Comparison of ENCODE assay signal across 9 cellular contexts in the genomic region with DNA sequence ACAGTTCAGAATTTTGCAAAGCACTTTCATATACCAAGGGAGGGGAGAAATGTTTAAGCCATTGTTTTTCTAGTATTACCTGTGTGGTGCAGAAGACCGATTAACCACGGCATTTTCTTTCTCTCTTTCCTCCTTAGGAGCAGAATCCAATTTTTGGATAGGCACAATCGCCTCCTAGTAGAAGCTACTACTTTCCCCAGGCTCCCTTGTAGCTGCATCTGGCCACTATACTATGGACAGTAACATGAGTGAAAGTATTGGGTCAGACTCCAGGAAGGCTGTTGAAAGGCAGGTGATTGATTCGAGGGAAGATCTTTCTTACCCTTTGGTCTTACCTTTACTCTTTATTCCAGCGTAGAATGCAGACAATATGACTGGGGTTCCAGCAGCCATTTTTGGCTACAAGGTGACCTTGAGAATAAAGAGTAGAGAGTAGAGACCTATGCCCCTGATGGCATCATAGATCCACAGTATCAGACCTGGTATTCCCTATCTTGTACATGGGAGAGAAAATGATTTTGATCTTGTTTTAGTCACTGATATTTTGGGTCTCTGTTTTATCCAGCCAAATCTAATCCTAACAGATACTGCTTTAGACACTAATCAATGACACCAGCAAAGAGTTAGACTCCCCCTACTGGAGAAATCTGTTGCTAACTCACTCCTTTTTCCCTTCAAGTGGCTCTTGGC.
DNase-seq lines count a peak whose midpoint lies in the region; TF ChIP-seq lines count a peak whose summit lies in the region.
"Had no signal": no experiment of that assay in that cellular context is flagged by ENCODE, and none has a peak within 500 bp of the region (broad histone marks: within the 10 kb centered on the region; RNA-seq: fewer than 3 reads in every experiment).

No MANE protein-coding gene starts in this region.

- peaks cover 6% of the 10 kb centered on the region for H3K4me1 Mint-ChIP-seq in type B pancreatic cell (ENCODE audit: unreplicated experiment)

- peak; percentile 9 for DNase-seq in NCI-H2196 (lab: John Stamatoyannopoulos, UW; ENCODE audit: unreplicated experiment)
- no peak for DNase-seq in NCI-H2196 treated with DMSO at 0.1 percent for 48 hours (lab: John Stamatoyannopoulos, UW; ENCODE audit: unreplicated experiment)
- peak; percentile 40 for DNase-seq in HCEC 1CT
- DNase-seq in NCI-H2107 (lab: John Stamatoyannopoulos, UW): peak; percentile 14
- DNase-seq in amniotic epithelial cell (ENCODE audit: low read depth): peak; percentile 52
- peak; percentile 14 for DNase-seq in kidney epithelial cell (ENCODE audit: low read depth)
- no peak for DNase-seq in type B pancreatic cell (ENCODE audit: extremely low spot score, unreplicated experiment)
- no peak for DNase-seq in activated effector memory CD4-positive, alpha-beta T cell treated with anti-CD3 and anti-CD28 coated beads, Interleukin-2, amount 50 U/mL, for 16 hours

- no peak overlapping the region for H3K4me3 Mint-ChIP-seq in type B pancreatic cell
- H3K4me3 Mint-ChIP-seq: activated naive CD8-positive, alpha-beta T cell had no signal

- H3K4me3 ChIP-seq in kidney epithelial cell (ENCODE audit: low read depth, low read length): no peak overlapping the region

- no peaks in the 10 kb centered on the region for H3K27me3 ChIP-seq in kidney epithelial cell (ENCODE audit: control insufficient read depth, insufficient read depth, low read length)

- no peaks in the 10 kb centered on the region for H3K9me3 Mint-ChIP-seq in type B pancreatic cell

- no peaks in the 10 kb centered on the region for H3K36me3 Mint-ChIP-seq in type B pancreatic cell
- H3K36me3 Mint-ChIP-seq: activated naive CD8-positive, alpha-beta T cell had no signal

- H3K27ac Mint-ChIP-seq in type B pancreatic cell: no peak overlapping the region
- H3K27ac Mint-ChIP-seq: activated naive CD8-positive, alpha-beta T cell had no signal

- no peaks in the 10 kb centered on the region for H3K36me3 ChIP-seq in kidney epithelial cell (ENCODE audit: control insufficient read depth, insufficient read depth, low read length)

- TF ChIP-seq CTCF in kidney epithelial cell (IDR thresholded peaks at IDR 0.05; ENCODE audit: insufficient read depth, low read length, poor library complexity, severe bottlenecking) (peak; percentile 76), type B pancreatic cell (conservative IDR thresholded peaks at IDR 0.05) (peak; percentile 87)

- H3K27me3 Mint-ChIP-seq in type B pancreatic cell: no peaks in the 10 kb centered on the region
- H3K27me3 Mint-ChIP-seq: activated naive CD8-positive, alpha-beta T cell had no signal

Comparison
In these comparisons a context has a peak if more than half of its experiments do, and no peak if none do; other contexts are left out.
1. DNase-seq: peak in NCI-H2196 (single experiment), HCEC 1CT (single experiment), NCI-H2107 (single experiment), amniotic epithelial cell (single experiment) and kidney epithelial cell (single experiment); none in NCI-H2196 treated with DMSO at 0.1 percent for 48 hours (single experiment), type B pancreatic cell (single experiment) and activated effector memory CD4-positive, alpha-beta T cell treated with anti-CD3 and anti-CD28 coated beads, Interleukin-2, amount 50 U/mL, for 16 hours (single experiment).